ENCODE assay signal across 16 cellular contexts in genomic region chr16:25413133-25413532, GRCh38.
A peak's percentile ranks its signal among the peaks of the same experiment; 100 is the strongest.
DNase-seq lines count a peak whose midpoint lies in the region; ATAC-seq and TF ChIP-seq lines count a peak whose summit lies in the region.
"Had no signal": no experiment of that assay in that cellular context is flagged by ENCODE, and none has a peak within 500 bp of the region (broad histone marks: within the 10 kb centered on the region; RNA-seq: fewer than 3 reads in every experiment).

No MANE protein-coding gene starts in this region.

- no peaks in the 10 kb centered on the region for H3K79me2 ChIP-seq in hepatocyte

- no peak for TF ChIP-seq CTCF in hepatocyte (IDR thresholded peaks at IDR 0.05; ENCODE audit: poor library complexity)
- TF ChIP-seq CTCF in right lobe of liver (IDR thresholded peaks at IDR 0.05), result no peak

- no peak for TF ChIP-seq POLR2A in right lobe of liver (IDR thresholded peaks at IDR 0.05)

- intact Hi-C loops in right lobe of liver (cut with DNase I), result no loop called here

- DNase-seq in SK-N-MC (ENCODE audit: low read depth, low spot score), result no peak
- no peak for DNase-seq in hepatocyte (ENCODE audit: low spot score)
- DNase-seq in right lobe of liver, result no peak
- DNase-seq in NCI-H1417 (lab: John Stamatoyannopoulos, UW), result no peak
- DNase-seq: 8988T; ACHN; AML-193; Caco-2; Calu3; CD4-positive, alpha-beta T cell; CD8-positive, alpha-beta T cell; DMS79 treated with DMSO at 0.1 percent for 48 hours; GF-D8 had no signal

- H3K27ac ChIP-seq in SK-N-MC, result peak overlapping the region; percentile 64
- H3K27ac ChIP-seq in hepatocyte, result peak overlapping the region; percentile 38
- H3K27ac ChIP-seq in right lobe of liver, result peak overlapping the region; percentile 56 to 74 (median 57)
- H3K27ac ChIP-seq: BLaER1 treated with 17β-estradiol and CSF1 and Interleukin-3, amounts not matched to agents 10 nM and 100 nM; C4-2B had no signal

- H3K9ac ChIP-seq in SK-N-MC (ENCODE audit: insufficient read length), result no peak overlapping the region
- H3K9ac ChIP-seq: BLaER1 treated with 17β-estradiol and CSF1 and Interleukin-3, amounts not matched to agents 10 nM and 100 nM had no signal

- ATAC-seq in right lobe of liver (peak; percentile 63 to 79 (median 66)), HG02884 (IDR thresholded peaks at IDR 0.05; ENCODE audit: unreplicated experiment) (no peak)
- ATAC-seq: CD8-positive, alpha-beta T cell had no signal

- H3K9me2 ChIP-seq in hepatocyte (replicated peaks; ENCODE audit: insufficient read depth), result no peaks in the 10 kb centered on the region

- H3K4me1 ChIP-seq in hepatocyte (ENCODE audit: insufficient read depth) (peaks cover 6% of the 10 kb centered on the region), right lobe of liver (peaks cover 0 to 48% (median 12%) of the 10 kb centered on the region in 4 donors)
- H3K4me1 ChIP-seq: BLaER1 treated with 17β-estradiol and CSF1 and Interleukin-3, amounts not matched to agents 10 nM and 100 nM; Caco-2 had no signal

- H3K4me2 ChIP-seq in hepatocyte, result no peak overlapping the region
- H3K4me2 ChIP-seq: BLaER1 treated with 17β-estradiol and CSF1 and Interleukin-3, amounts not matched to agents 10 nM and 100 nM had no signal

- no peak overlapping the region for H3K4me3 ChIP-seq in SK-N-MC
- H3K4me3 ChIP-seq in hepatocyte, result no peak overlapping the region
- H3K4me3 ChIP-seq in right lobe of liver, result no peak overlapping the region
- H3K4me3 ChIP-seq: BLaER1 treated with 17β-estradiol and CSF1 and Interleukin-3, amounts not matched to agents 10 nM and 100 nM had no signal

- H4K20me1 ChIP-seq in hepatocyte (ENCODE audit: insufficient read depth, poor library complexity, severe bottlenecking), result no peaks in the 10 kb centered on the region
- H4K20me1 ChIP-seq: BLaER1 treated with 17β-estradiol and CSF1 and Interleukin-3, amounts not matched to agents 10 nM and 100 nM had no signal

- no peaks in the 10 kb centered on the region for H3K36me3 ChIP-seq in SK-N-MC (ENCODE audit: insufficient read depth, low read length)
- H3K36me3 ChIP-seq in hepatocyte (replicated peaks; ENCODE audit: insufficient read depth, low read depth), result no peaks in the 10 kb centered on the region
- no peaks in the 10 kb centered on the region for H3K36me3 ChIP-seq in right lobe of liver
- H3K36me3 ChIP-seq: BLaER1 treated with 17β-estradiol and CSF1 and Interleukin-3, amounts not matched to agents 10 nM and 100 nM had no signal

- H3K27me3 ChIP-seq in hepatocyte (no peaks in the 10 kb centered on the region), right lobe of liver (no peaks in the 10 kb centered on the region)
- H3K27me3 ChIP-seq: BLaER1 treated with 17β-estradiol and CSF1 and Interleukin-3, amounts not matched to agents 10 nM and 100 nM had no signal

- H2AFZ ChIP-seq in hepatocyte, result no peak overlapping the region

- H3K9me3 ChIP-seq in SK-N-MC (ENCODE audit: low read depth, low read length) (no peaks in the 10 kb centered on the region), hepatocyte (ENCODE audit: low read depth) (no peaks in the 10 kb centered on the region), right lobe of liver (no peaks in the 10 kb centered on the region)
- H3K9me3 ChIP-seq: BLaER1 treated with 17β-estradiol and CSF1 and Interleukin-3, amounts not matched to agents 10 nM and 100 nM; Caco-2 had no signal
